Comparison of ENCODE assay signal across 17 cellular contexts in genomic region chr18:55302337-55302833, GRCh38.
A peak's percentile ranks its signal among the peaks of the same experiment; 100 is the strongest.
DNase-seq lines count a peak whose midpoint lies in the region; ATAC-seq and TF ChIP-seq lines count a peak whose summit lies in the region.
"Had no signal": no experiment of that assay in that cellular context is flagged by ENCODE, and none has a peak within 500 bp of the region (broad histone marks: within the 10 kb centered on the region; RNA-seq: fewer than 3 reads in every experiment).

No MANE protein-coding gene starts in this region.

- H3K4me3 ChIP-seq in OCI-LY3 (ENCODE audit: low read length), result no peak overlapping the region
- peak overlapping the region; percentile 35 to 59 for H3K4me3 ChIP-seq in foreskin fibroblast (ENCODE audit: low read depth in 1 of 2, low read length in 2 of 2)
- peak overlapping the region in 3 of 4 donors; percentile 22 to 35 (median 31) for H3K4me3 ChIP-seq in sigmoid colon
- no peak overlapping the region for H3K4me3 ChIP-seq in CD8-positive, alpha-beta T cell (ENCODE audit: low read depth, low read length)
- H3K4me3 ChIP-seq: cardiac muscle cell, tibial artery had no signal

- CTCF ChIA-PET in activated CD4-positive, alpha-beta T cell treated with anti-CD3 and anti-CD28 coated beads for 36 hours (lab: Charles Lee), result no interaction called here
- CTCF ChIA-PET in CD8-positive, alpha-beta T cell (lab: Charles Lee), result no interaction called here

- H3K4me3 Mint-ChIP-seq in activated CD4-positive, alpha-beta T cell treated with anti-CD3 and anti-CD28 coated beads for 36 hours, result no peak overlapping the region
- H3K4me3 Mint-ChIP-seq in CD8-positive, alpha-beta T cell, result no peak overlapping the region
- H3K4me3 Mint-ChIP-seq: CD14-positive monocyte had no signal

- H3K9ac ChIP-seq in OCI-LY3 (ENCODE audit: low read length), result no peak overlapping the region
- H3K9ac ChIP-seq: parathyroid adenoma had no signal

- H3K9me3 ChIP-seq in OCI-LY3 (ENCODE audit: insufficient read depth, low read length) (no peaks in the 10 kb centered on the region), sigmoid colon (no peaks in the 10 kb centered on the region)
- H3K9me3 ChIP-seq in CD8-positive, alpha-beta T cell (ENCODE audit: low read length), result no peaks in the 10 kb centered on the region
- H3K9me3 ChIP-seq: tibial artery had no signal

- no peaks in the 10 kb centered on the region for H3K4me1 Mint-ChIP-seq in activated CD4-positive, alpha-beta T cell treated with anti-CD3 and anti-CD28 coated beads for 36 hours
- no peaks in the 10 kb centered on the region for H3K4me1 Mint-ChIP-seq in CD8-positive, alpha-beta T cell (ENCODE audit: low read depth)

- H2AFZ ChIP-seq in OCI-LY3 (ENCODE audit: low read depth, low read length), result no peak overlapping the region
- H2AFZ ChIP-seq: parathyroid adenoma had no signal

- H3K27me3 ChIP-seq in OCI-LY3 (ENCODE audit: low read depth, low read length), result no peaks in the 10 kb centered on the region
- no peaks in the 10 kb centered on the region for H3K27me3 ChIP-seq in sigmoid colon
- no peaks in the 10 kb centered on the region for H3K27me3 ChIP-seq in CD8-positive, alpha-beta T cell (ENCODE audit: insufficient read depth, low read length)
- H3K27me3 ChIP-seq: cardiac muscle cell, tibial artery had no signal

- peaks cover 83% of the 10 kb centered on the region for H3K36me3 ChIP-seq in OCI-LY3 (replicated peaks; ENCODE audit: low read depth, low read length)
- H3K36me3 ChIP-seq in sigmoid colon, result no peaks in the 10 kb centered on the region
- no peaks in the 10 kb centered on the region for H3K36me3 ChIP-seq in CD8-positive, alpha-beta T cell (ENCODE audit: insufficient read depth, low read length)
- H3K36me3 ChIP-seq: cardiac muscle cell, tibial artery, WERI-Rb-1 had no signal

- H3K4me1 ChIP-seq in OCI-LY3 (ENCODE audit: low read length) (peaks cover 65% of the 10 kb centered on the region), sigmoid colon (peaks cover 0 to 44% (median 33%) of the 10 kb centered on the region in 4 donors)
- no peaks in the 10 kb centered on the region for H3K4me1 ChIP-seq in CD8-positive, alpha-beta T cell (ENCODE audit: insufficient read depth, low read length)
- H3K4me1 ChIP-seq: parathyroid adenoma had no signal

- POLR2A ChIA-PET in activated CD4-positive, alpha-beta T cell treated with anti-CD3 and anti-CD28 coated beads for 36 hours (lab: Charles Lee), result no interaction called here
- POLR2A ChIA-PET in CD8-positive, alpha-beta T cell (lab: Charles Lee), result no interaction called here

- H3K79me2 ChIP-seq in OCI-LY3 (ENCODE audit: low read length), result peaks cover 100% of the 10 kb centered on the region

- intact Hi-C loops in sigmoid colon (cut with DNase I), result no loop called here
- intact Hi-C loops in activated CD4-positive, alpha-beta T cell treated with anti-CD3 and anti-CD28 coated beads for 36 hours (cut with DNase I, micrococcal nuclease), result no loop called here
- intact Hi-C loops in CD8-positive, alpha-beta T cell (cut with DNase I, micrococcal nuclease), result no loop called here

- peak; percentile 16 for DNase-seq in AG20443 (ENCODE audit: low spot score)
- peak; percentile 36 to 75 for DNase-seq in foreskin fibroblast
- DNase-seq in sigmoid colon, result no peak
- no peak for DNase-seq in activated CD4-positive, alpha-beta T cell treated with anti-CD3 and anti-CD28 coated beads, Interleukin-2, amount 50 U/mL, for 4 hours
- DNase-seq in activated CD4-positive, alpha-beta T cell treated with anti-CD3 and anti-CD28 coated beads for 36 hours, result no peak
- DNase-seq in CD8-positive, alpha-beta T cell, result no peak
- DNase-seq: H7, kidney glomerular epithelial cell, NCI-H446 treated with DMSO at 0.1 percent for 48 hours, SHP77 treated with DMSO at 0.1 percent for 48 hours, tibial artery, WERI-Rb-1 had no signal

- H3K9me3 Mint-ChIP-seq in activated CD4-positive, alpha-beta T cell treated with anti-CD3 and anti-CD28 coated beads for 36 hours (ENCODE audit: low read depth), result no peaks in the 10 kb centered on the region
- H3K9me3 Mint-ChIP-seq in CD8-positive, alpha-beta T cell, result no peaks in the 10 kb centered on the region
- H3K9me3 Mint-ChIP-seq: CD14-positive monocyte had no signal

- no peak overlapping the region for H3K27ac Mint-ChIP-seq in activated CD4-positive, alpha-beta T cell treated with anti-CD3 and anti-CD28 coated beads for 36 hours
- H3K27ac Mint-ChIP-seq in CD8-positive, alpha-beta T cell, result no peak overlapping the region
- H3K27ac Mint-ChIP-seq: CD14-positive monocyte had no signal

- H3K27ac ChIP-seq in OCI-LY3 (ENCODE audit: low read length), result no peak overlapping the region
- peak overlapping the region; percentile 41 to 77 (median 68) for H3K27ac ChIP-seq in sigmoid colon
- H3K27ac ChIP-seq in CD8-positive, alpha-beta T cell (ENCODE audit: low read depth, low read length), result no peak overlapping the region
- H3K27ac ChIP-seq: cardiac muscle cell, parathyroid adenoma, tibial artery, WERI-Rb-1 had no signal

- no peak for TF ChIP-seq POLR2A in sigmoid colon (IDR thresholded peaks at IDR 0.05)

- peaks cover 99% of the 10 kb centered on the region for H4K20me1 ChIP-seq in OCI-LY3 (ENCODE audit: insufficient read depth, low read length)

- no peak for ATAC-seq in GM18868 (IDR thresholded peaks at IDR 0.05; ENCODE audit: unreplicated experiment)
- no peak for ATAC-seq in activated CD4-positive, alpha-beta T cell treated with anti-CD3 and anti-CD28 coated beads for 36 hours
- no peak for ATAC-seq in CD8-positive, alpha-beta T cell

- TF ChIP-seq EP300 in sigmoid colon (IDR thresholded peaks at IDR 0.05), result no peak

- H3K4me2 ChIP-seq in OCI-LY3 (ENCODE audit: low read length), result peak overlapping the region; percentile 11

- H3K27me3 Mint-ChIP-seq in activated CD4-positive, alpha-beta T cell treated with anti-CD3 and anti-CD28 coated beads for 36 hours, result peaks cover 6% of the 10 kb centered on the region
- H3K27me3 Mint-ChIP-seq in CD8-positive, alpha-beta T cell (ENCODE audit: low read depth), result no peaks in the 10 kb centered on the region

- no peaks in the 10 kb centered on the region for H3K36me3 Mint-ChIP-seq in activated CD4-positive, alpha-beta T cell treated with anti-CD3 and anti-CD28 coated beads for 36 hours (ENCODE audit: low read depth)
- no peaks in the 10 kb centered on the region for H3K36me3 Mint-ChIP-seq in CD8-positive, alpha-beta T cell
- H3K36me3 Mint-ChIP-seq: CD14-positive monocyte had no signal

- TF ChIP-seq CTCF in OCI-LY3 (IDR thresholded peaks at IDR 0.05; ENCODE audit: low read depth, low read length) (no peak), foreskin fibroblast (IDR thresholded peaks at IDR 0.05; ENCODE audit: low read depth, low read length) (no peak), sigmoid colon (IDR thresholded peaks at IDR 0.05) (no peak)
- TF ChIP-seq CTCF in CD8-positive, alpha-beta T cell (IDR thresholded peaks at IDR 0.05), result no peak

- 50 to 57% methylated on average over 6 of the region's 6 CpGs for WGBS in sigmoid colon, 2 donors

Comparison
In these comparisons a context has a peak if more than half of its experiments do, and no peak if none do; other contexts are left out.
1. DNase-seq: peak in AG20443 (single experiment) and foreskin fibroblast (2 of 2); none in sigmoid colon (single experiment), activated CD4-positive, alpha-beta T cell treated with anti-CD3 and anti-CD28 coated beads, Interleukin-2, amount 50 U/mL, for 4 hours (0 of 2), activated CD4-positive, alpha-beta T cell treated with anti-CD3 and anti-CD28 coated beads for 36 hours (single experiment) and CD8-positive, alpha-beta T cell (0 of 7).
2. H3K27ac ChIP-seq: peak in sigmoid colon (4 of 4); none in OCI-LY3 (single experiment) and CD8-positive, alpha-beta T cell (single experiment).
3. H3K4me3 ChIP-seq: peak in foreskin fibroblast (2 of 2) and sigmoid colon (3 of 4); none in OCI-LY3 (single experiment) and CD8-positive, alpha-beta T cell (single experiment).